ENCODE assay signal across 2 cellular contexts in the genomic region with DNA sequence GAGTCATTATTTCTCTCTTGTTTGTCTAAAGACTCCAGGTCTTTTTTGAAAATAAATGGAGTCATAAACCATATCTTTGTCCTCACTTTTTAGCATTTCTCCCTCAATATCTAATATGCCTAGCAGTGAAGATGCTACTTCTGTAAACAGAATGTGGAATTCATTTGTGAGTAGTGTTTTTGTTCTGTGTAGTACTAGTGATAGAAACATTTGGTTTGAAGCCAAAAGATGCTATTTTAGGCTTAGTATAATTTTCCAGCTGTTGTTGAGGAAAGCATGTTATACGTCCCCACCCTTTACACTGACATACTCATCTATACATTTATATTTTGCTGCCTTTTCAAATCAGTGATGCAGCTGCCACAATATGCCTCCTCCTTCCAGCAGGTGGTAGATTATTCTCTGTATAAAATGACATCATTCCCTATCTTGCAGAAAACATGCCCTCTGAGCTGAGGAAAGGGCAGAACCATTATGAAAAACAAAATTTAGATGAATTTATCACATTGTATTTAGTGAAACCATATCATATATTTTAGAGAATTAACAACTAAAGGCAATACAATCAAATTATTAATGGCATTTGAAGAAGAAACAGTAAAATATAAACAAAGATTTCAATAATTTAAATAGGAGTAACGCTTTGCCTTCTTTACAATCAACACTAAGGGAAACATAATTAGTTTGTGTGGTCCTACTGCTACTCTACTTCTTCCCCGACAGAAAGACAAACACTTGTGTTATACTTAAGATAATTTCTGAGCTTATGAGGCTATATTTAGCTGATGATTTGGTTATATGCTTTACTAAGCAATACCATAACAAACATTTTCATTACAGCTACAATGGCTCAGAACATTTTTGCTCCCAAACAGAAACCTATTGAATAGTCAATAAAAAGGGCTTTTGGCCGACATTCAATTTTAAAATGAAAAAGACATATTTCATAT.
TF ChIP-seq lines count a peak whose summit lies in the region.

No MANE protein-coding gene starts in this region.

TF ChIP-seq in SK-N-SH treated with all-trans-retinoic acid at 6 μM for 48 hours, 23 proteins besides CTCF, POLR2A, EP300 and RAD21 (continued from another document):
- TF ChIP-seq ZNF70 (CRISPR knock-in tag; IDR thresholded peaks at IDR 0.05) (no peak), ZFP30 (CRISPR knock-in tag; IDR thresholded peaks at IDR 0.05) (no peak), BACH2 (CRISPR knock-in tag; IDR thresholded peaks at IDR 0.05; ENCODE audit: borderline replicate concordance) (no peak), ZFP3 (CRISPR knock-in tag; IDR thresholded peaks at IDR 0.05) (no peak), ZNF8 (CRISPR knock-in tag; IDR thresholded peaks at IDR 0.05) (no peak), RARB (CRISPR knock-in tag; IDR thresholded peaks at IDR 0.05) (no peak), ESRRG (CRISPR knock-in tag; IDR thresholded peaks at IDR 0.05) (no peak), ISL1 (CRISPR knock-in tag; IDR thresholded peaks at IDR 0.05) (no peak), ZC3H10 (CRISPR knock-in tag; IDR thresholded peaks at IDR 0.05) (no peak)
- TF ChIP-seq, protein P1, sequence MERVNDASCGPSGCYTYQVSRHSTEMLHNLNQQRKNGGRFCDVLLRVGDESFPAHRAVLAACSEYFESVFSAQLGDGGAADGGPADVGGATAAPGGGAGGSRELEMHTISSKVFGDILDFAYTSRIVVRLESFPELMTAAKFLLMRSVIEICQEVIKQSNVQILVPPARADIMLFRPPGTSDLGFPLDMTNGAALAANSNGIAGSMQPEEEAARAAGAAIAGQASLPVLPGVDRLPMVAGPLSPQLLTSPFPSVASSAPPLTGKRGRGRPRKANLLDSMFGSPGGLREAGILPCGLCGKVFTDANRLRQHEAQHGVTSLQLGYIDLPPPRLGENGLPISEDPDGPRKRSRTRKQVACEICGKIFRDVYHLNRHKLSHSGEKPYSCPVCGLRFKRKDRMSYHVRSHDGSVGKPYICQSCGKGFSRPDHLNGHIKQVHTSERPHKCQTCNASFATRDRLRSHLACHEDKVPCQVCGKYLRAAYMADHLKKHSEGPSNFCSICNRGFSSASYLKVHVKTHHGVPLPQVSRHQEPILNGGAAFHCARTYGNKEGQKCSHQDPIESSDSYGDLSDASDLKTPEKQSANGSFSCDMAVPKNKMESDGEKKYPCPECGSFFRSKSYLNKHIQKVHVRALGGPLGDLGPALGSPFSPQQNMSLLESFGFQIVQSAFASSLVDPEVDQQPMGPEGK (CRISPR knock-in tag; IDR thresholded peaks at IDR 0.05; ENCODE audit: borderline replicate concordance), result no peak
- TF ChIP-seq, protein P2, sequence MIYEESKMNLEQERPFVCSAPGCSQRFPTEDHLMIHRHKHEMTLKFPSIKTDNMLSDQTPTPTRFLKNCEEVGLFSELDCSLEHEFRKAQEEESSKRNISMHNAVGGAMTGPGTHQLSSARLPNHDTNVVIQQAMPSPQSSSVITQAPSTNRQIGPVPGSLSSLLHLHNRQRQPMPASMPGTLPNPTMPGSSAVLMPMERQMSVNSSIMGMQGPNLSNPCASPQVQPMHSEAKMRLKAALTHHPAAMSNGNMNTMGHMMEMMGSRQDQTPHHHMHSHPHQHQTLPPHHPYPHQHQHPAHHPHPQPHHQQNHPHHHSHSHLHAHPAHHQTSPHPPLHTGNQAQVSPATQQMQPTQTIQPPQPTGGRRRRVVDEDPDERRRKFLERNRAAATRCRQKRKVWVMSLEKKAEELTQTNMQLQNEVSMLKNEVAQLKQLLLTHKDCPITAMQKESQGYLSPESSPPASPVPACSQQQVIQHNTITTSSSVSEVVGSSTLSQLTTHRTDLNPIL (CRISPR knock-in tag; IDR thresholded peaks at IDR 0.05; ENCODE audit: low read depth), result no peak
- TF ChIP-seq, protein P3, sequence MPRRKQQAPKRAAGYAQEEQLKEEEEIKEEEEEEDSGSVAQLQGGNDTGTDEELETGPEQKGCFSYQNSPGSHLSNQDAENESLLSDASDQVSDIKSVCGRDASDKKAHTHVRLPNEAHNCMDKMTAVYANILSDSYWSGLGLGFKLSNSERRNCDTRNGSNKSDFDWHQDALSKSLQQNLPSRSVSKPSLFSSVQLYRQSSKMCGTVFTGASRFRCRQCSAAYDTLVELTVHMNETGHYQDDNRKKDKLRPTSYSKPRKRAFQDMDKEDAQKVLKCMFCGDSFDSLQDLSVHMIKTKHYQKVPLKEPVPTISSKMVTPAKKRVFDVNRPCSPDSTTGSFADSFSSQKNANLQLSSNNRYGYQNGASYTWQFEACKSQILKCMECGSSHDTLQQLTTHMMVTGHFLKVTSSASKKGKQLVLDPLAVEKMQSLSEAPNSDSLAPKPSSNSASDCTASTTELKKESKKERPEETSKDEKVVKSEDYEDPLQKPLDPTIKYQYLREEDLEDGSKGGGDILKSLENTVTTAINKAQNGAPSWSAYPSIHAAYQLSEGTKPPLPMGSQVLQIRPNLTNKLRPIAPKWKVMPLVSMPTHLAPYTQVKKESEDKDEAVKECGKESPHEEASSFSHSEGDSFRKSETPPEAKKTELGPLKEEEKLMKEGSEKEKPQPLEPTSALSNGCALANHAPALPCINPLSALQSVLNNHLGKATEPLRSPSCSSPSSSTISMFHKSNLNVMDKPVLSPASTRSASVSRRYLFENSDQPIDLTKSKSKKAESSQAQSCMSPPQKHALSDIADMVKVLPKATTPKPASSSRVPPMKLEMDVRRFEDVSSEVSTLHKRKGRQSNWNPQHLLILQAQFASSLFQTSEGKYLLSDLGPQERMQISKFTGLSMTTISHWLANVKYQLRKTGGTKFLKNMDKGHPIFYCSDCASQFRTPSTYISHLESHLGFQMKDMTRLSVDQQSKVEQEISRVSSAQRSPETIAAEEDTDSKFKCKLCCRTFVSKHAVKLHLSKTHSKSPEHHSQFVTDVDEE (CRISPR knock-in tag; IDR thresholded peaks at IDR 0.05), result no peak

TF ChIP-seq in SK-N-SH, 30 proteins besides CTCF, POLR2A, EP300 and RAD21 (continued from another document):
- TF ChIP-seq GATA2 (CRISPR knock-in tag; IDR thresholded peaks at IDR 0.05), result no peak
- TF ChIP-seq NFIC (IDR thresholded peaks at IDR 0.05; ENCODE audit: borderline replicate concordance), result no peak
- TF ChIP-seq YY1 (IDR thresholded peaks at IDR 0.05; ENCODE audit: low read depth), result no peak
- TF ChIP-seq, protein P4, sequence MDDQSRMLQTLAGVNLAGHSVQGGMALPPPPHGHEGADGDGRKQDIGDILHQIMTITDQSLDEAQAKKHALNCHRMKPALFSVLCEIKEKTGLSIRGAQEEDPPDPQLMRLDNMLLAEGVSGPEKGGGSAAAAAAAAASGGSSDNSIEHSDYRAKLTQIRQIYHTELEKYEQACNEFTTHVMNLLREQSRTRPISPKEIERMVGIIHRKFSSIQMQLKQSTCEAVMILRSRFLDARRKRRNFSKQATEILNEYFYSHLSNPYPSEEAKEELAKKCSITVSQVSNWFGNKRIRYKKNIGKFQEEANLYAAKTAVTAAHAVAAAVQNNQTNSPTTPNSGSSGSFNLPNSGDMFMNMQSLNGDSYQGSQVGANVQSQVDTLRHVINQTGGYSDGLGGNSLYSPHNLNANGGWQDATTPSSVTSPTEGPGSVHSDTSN (IDR thresholded peaks at IDR 0.05), result no peak
